Comparison of ENCODE assay signal across 17 cellular contexts in the genomic region with DNA sequence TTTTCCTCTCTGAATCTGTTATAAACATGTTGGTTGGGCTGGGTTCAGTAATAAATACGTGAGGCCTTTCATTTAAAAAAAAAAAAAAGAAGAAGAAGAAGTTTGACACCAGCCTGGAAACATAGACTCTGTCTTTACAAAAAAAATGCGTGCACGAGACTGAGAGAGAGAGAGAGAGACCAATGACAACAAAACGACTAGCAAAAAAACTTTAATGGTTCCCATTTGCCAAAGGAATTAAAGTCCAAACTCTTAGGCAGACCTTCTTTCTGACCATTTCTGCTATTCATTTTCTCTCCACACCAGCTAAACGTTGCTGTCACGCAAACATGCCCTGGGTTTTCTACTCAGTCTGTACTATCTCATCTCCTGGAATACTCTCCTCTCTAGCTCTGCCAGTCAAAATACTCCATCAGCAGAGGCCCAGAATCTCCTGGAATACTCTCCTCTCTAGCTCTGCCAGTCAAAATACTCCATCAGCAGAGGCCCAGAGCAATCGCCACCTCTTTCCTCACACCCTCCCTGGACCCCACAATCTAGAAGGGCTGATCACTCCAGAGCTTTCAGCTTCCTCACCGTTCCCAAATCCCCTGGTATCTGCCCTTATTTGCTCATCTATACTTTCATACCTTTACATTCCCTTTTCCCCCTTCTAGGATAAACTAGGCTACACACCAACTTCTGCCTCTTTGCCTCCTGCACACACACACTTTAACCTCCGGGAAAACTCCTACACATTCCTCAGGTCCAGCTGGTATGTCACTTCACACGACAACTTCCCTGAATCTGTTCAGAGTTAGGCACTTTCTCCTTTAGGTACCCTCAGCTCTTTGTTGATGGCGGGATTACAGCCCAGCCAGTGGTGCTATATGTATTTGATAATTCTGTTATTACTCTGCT.
"Had no signal": no experiment of that assay in that cellular context is flagged by ENCODE, and none has a peak within 500 bp of the region (broad histone marks: within the 10 kb centered on the region; RNA-seq: fewer than 3 reads in every experiment).

No MANE protein-coding gene starts in this region.

- H3K27me3 ChIP-seq: gastrocnemius medialis, left lung, transverse colon had no signal

- H3K4me1 ChIP-seq: gastrocnemius medialis, left lung, psoas muscle, transverse colon had no signal

- H3K9ac ChIP-seq: SK-N-SH had no signal

- H3K27ac Mint-ChIP-seq: dendritic cell treated with granulocyte-macrophage colony-stimulating factor and Interleukin-4, amounts not matched to agents 40 ng/mL and 50 ng/mL, for 4 days; memory B cell; stimulated activated effector memory CD8-positive, alpha-beta T cell treated with anti-CD3 and anti-CD28 coated beads, Interleukin-12 subunit alpha, Interleukin-12 subunit beta, amount 100 ng/mL, for 72 hours; T-cell had no signal

- H3K4me2 ChIP-seq: SK-N-SH had no signal

- H3K4me3 ChIP-seq: gastrocnemius medialis, left lung, psoas muscle, transverse colon had no signal

- H3K4me3 Mint-ChIP-seq: dendritic cell treated with granulocyte-macrophage colony-stimulating factor and Interleukin-4, amounts not matched to agents 40 ng/mL and 50 ng/mL, for 4 days; effector memory CD8-positive, alpha-beta T cell; memory B cell; stimulated activated effector memory CD8-positive, alpha-beta T cell treated with anti-CD3 and anti-CD28 coated beads, Interleukin-12 subunit alpha, Interleukin-12 subunit beta, amount 100 ng/mL, for 72 hours; T-cell had no signal

- H3K9me3 ChIP-seq: gastrocnemius medialis, left lung, psoas muscle, SK-N-SH, transverse colon had no signal

- H3K9me3 Mint-ChIP-seq: dendritic cell treated with granulocyte-macrophage colony-stimulating factor and Interleukin-4, amounts not matched to agents 40 ng/mL and 50 ng/mL, for 4 days; effector memory CD8-positive, alpha-beta T cell; memory B cell; stimulated activated effector memory CD8-positive, alpha-beta T cell treated with anti-CD3 and anti-CD28 coated beads, Interleukin-12 subunit alpha, Interleukin-12 subunit beta, amount 100 ng/mL, for 72 hours; T-cell had no signal

- H3K27ac ChIP-seq: gastrocnemius medialis, left lung, psoas muscle, transverse colon had no signal

- H3K36me3 ChIP-seq: gastrocnemius medialis, left lung, transverse colon had no signal

- ATAC-seq: activated CD4-positive, CD25-positive, alpha-beta regulatory T cell treated with anti-CD3 and anti-CD28 coated beads, Interleukin-2, amount 50 U/mL, for 24 hours; effector memory CD8-positive, alpha-beta T cell; gastrocnemius medialis; left lung; stimulated activated effector memory CD8-positive, alpha-beta T cell treated with anti-CD3 and anti-CD28 coated beads, Interleukin-12 subunit alpha, Interleukin-12 subunit beta, amount 100 ng/mL, for 72 hours; T-cell had no signal

- H3K9me2 ChIP-seq: SK-N-SH had no signal

- H3K27me3 Mint-ChIP-seq: effector memory CD8-positive, alpha-beta T cell; T-cell had no signal

- DNase-seq: activated CD4-positive, alpha-beta T cell treated with anti-CD3 and anti-CD28 coated beads, Interleukin-2, amount 50 U/mL, for 1 hour; activated naive CD4-positive, alpha-beta T cell treated with Interleukin-2 at 50 U/mL for 16 hours; anterior cingulate cortex; effector memory CD8-positive, alpha-beta T cell; gastrocnemius medialis; islet precursor cell; left lung; psoas muscle; SK-N-SH; substantia nigra; T-cell; T1000; transverse colon had no signal

- H3K36me3 Mint-ChIP-seq: memory B cell; stimulated activated effector memory CD8-positive, alpha-beta T cell treated with anti-CD3 and anti-CD28 coated beads, Interleukin-12 subunit alpha, Interleukin-12 subunit beta, amount 100 ng/mL, for 72 hours; T-cell had no signal
